In the genomic region with DNA sequence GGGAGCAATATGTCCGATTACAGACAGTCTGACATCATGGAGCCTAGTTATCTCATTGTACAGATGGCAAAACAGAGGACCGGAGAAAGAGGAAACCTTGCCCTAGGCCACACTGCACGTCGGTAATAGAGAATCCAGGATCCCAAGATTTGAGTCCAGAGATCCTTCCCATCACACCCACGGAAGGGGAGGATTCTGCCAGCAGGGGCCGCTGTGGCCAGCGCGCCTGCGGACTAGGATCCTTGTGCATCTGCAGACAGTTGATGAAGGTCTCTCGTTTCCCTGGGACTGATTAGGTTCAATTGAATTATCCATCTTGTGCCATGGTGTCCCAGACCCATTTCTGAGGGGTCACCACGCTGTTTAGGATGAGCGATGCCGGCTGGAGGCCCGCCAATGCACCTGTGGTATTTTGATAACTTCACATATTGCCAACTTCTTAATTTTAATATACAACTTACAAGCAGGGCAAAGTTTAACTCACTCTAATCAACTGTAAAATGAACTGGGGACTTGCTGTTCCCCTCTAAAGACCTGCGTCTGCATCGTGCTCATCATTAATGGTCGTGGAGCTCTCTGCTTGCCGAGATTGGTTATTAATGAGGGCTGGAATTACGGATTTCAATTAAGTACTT, we compare ENCODE assay signal across 9 cellular contexts.
DNase-seq lines count a peak whose midpoint lies in the region; ATAC-seq and TF ChIP-seq lines count a peak whose summit lies in the region.
"Had no signal": no experiment of that assay in that cellular context is flagged by ENCODE, and none has a peak within 500 bp of the region (broad histone marks: within the 10 kb centered on the region; RNA-seq: fewer than 3 reads in every experiment).

No MANE protein-coding gene starts in this region.

- H3K27me3 Mint-ChIP-seq in mesothelial cell of epicardium (ENCODE audit: low read depth): no peaks in the 10 kb centered on the region

- peak overlapping the region; percentile 55 for H3K27ac Mint-ChIP-seq in mesothelial cell of epicardium

- H3K27ac ChIP-seq in coronary artery: no peak overlapping the region

- no peak for ATAC-seq in HG03521 (IDR thresholded peaks at IDR 0.05; ENCODE audit: unreplicated experiment)

- peak; percentile 42 for DNase-seq in NB4 (ENCODE audit: low read depth)
- DNase-seq in coronary artery (ENCODE audit: low spot score): no peak
- DNase-seq in mesothelial cell of epicardium (ENCODE audit: low spot score in 2 of 2, unreplicated experiment in 2 of 2): peak in 1 of 2 experiments; percentile 49
- no peak for DNase-seq in NCI-H2081 (lab: John Stamatoyannopoulos, UW)
- no peak for DNase-seq in activated CD4-positive, CD25-positive, alpha-beta regulatory T cell (lab: John Stamatoyannopoulos, UW)
- no peak for DNase-seq in pons (ENCODE audit: low spot score)

- H3K4me3 Mint-ChIP-seq in mesothelial cell of epicardium: no peak overlapping the region

- H3K4me3 ChIP-seq in NB4 (ENCODE audit: low read depth, low read length) (no peak overlapping the region), coronary artery (no peak overlapping the region)
- H3K4me3 ChIP-seq: SJSA1 had no signal

- TF ChIP-seq POLR2A in NB4 (IDR thresholded peaks at IDR 0.05; ENCODE audit: extremely low read depth, insufficient read length): no peak

- no peaks in the 10 kb centered on the region for H3K9me3 Mint-ChIP-seq in mesothelial cell of epicardium

- H3K4me1 Mint-ChIP-seq in mesothelial cell of epicardium: peaks cover 25% of the 10 kb centered on the region

- peak; percentile 90 for TF ChIP-seq CTCF in GM12873 (IDR thresholded peaks at IDR 0.05; ENCODE audit: insufficient read depth, low read depth, low read length, missing control alignments)
- peak; percentile 92 for TF ChIP-seq CTCF in NB4 (IDR thresholded peaks at IDR 0.05; ENCODE audit: low read depth, low read length)
- peak; percentile 37 for TF ChIP-seq CTCF in coronary artery (IDR thresholded peaks at IDR 0.05)
- peak; percentile 45 for TF ChIP-seq CTCF in mesothelial cell of epicardium (IDR thresholded peaks at IDR 0.05; ENCODE audit: unreplicated experiment)

- H3K36me3 Mint-ChIP-seq in mesothelial cell of epicardium: no peaks in the 10 kb centered on the region

Comparison
In these comparisons a context has a peak if more than half of its experiments do, and no peak if none do; other contexts are left out.
1. CTCF ChIP-seq: peak in every context shown above with its lines; median percentile 92 in NB4; 90 in GM12873; 45 in mesothelial cell of epicardium; 37 in coronary artery.